14 cellular contexts compared by ENCODE assay signal in genomic region chr4:7291372-7292135, GRCh38.
DNase-seq lines count a peak whose midpoint lies in the region; ATAC-seq and TF ChIP-seq lines count a peak whose summit lies in the region.
"Had no signal": no experiment of that assay in that cellular context is flagged by ENCODE, and none has a peak within 500 bp of the region (broad histone marks: within the 10 kb centered on the region; RNA-seq: fewer than 3 reads in every experiment).

No MANE protein-coding gene starts in this region.

- H3K27me3 Mint-ChIP-seq in naive thymus-derived CD4-positive, alpha-beta T cell = peaks cover 0 to 22% (median 8%) of the 10 kb centered on the region in 5 donors

- H3K27me3 ChIP-seq in BLaER1 treated with 17β-estradiol and CSF1 and Interleukin-3, amounts not matched to agents 10 nM and 100 nM = peaks cover 0 to 38% (median 0%) of the 10 kb centered on the region in 11 experiments; a peak in 4 of 22 replicates
- H3K27me3 ChIP-seq in heart right ventricle (peaks cover 0 to 4% (median 0%) of the 10 kb centered on the region in 7 donors), upper lobe of left lung (no peaks in the 10 kb centered on the region), lower lobe of right lung (ENCODE audit: low read depth) (no peaks in the 10 kb centered on the region)
- H3K27me3 ChIP-seq in naive thymus-derived CD4-positive, alpha-beta T cell (ENCODE audit: control insufficient read depth in 2 of 2, insufficient read depth in 2 of 2, low read length in 2 of 2) = no peaks in the 10 kb centered on the region
- H3K27me3 ChIP-seq: vagina had no signal

- no peaks in the 10 kb centered on the region for H3K36me3 ChIP-seq in BLaER1 treated with 17β-estradiol and CSF1 and Interleukin-3, amounts not matched to agents 10 nM and 100 nM
- no peaks in the 10 kb centered on the region for H3K36me3 ChIP-seq in heart right ventricle
- H3K36me3 ChIP-seq in upper lobe of left lung = no peaks in the 10 kb centered on the region
- H3K36me3 ChIP-seq in naive thymus-derived CD4-positive, alpha-beta T cell (ENCODE audit: control insufficient read depth in 2 of 3, insufficient read depth in 3 of 3, low read length in 3 of 3) = no peaks in the 10 kb centered on the region
- H3K36me3 ChIP-seq in lower lobe of right lung = no peaks in the 10 kb centered on the region
- H3K36me3 ChIP-seq: neutrophil, vagina had no signal

- peaks cover 0 to 31% (median 0%) of the 10 kb centered on the region in 11 experiments; a peak in 5 of 22 replicates for H4K20me1 ChIP-seq in BLaER1 treated with 17β-estradiol and CSF1 and Interleukin-3, amounts not matched to agents 10 nM and 100 nM

- peak overlapping the region in 7 of 11 experiments; percentile 31 to 47 (median 46); a peak in 12 of 22 replicates for H3K4me2 ChIP-seq in BLaER1 treated with 17β-estradiol and CSF1 and Interleukin-3, amounts not matched to agents 10 nM and 100 nM

- no peaks in the 10 kb centered on the region for H3K4me1 Mint-ChIP-seq in naive thymus-derived CD4-positive, alpha-beta T cell
- H3K4me1 Mint-ChIP-seq: activated naive CD4-positive, alpha-beta T cell treated with anti-CD3 and anti-CD28 coated beads, Interleukin-2, amount 50 U/mL, for 24 hours had no signal

- H3K4me1 ChIP-seq in BLaER1 treated with 17β-estradiol and CSF1 and Interleukin-3, amounts not matched to agents 10 nM and 100 nM = peaks cover 0 to 70% (median 51%) of the 10 kb centered on the region in 10 experiments; a peak in 16 of 20 replicates
- H3K4me1 ChIP-seq in heart right ventricle = peaks cover 4 to 20% (median 14%) of the 10 kb centered on the region in 9 donors
- H3K4me1 ChIP-seq in upper lobe of left lung = peaks cover 0 to 8% (median 2%) of the 10 kb centered on the region in 4 donors
- H3K4me1 ChIP-seq in naive thymus-derived CD4-positive, alpha-beta T cell (ENCODE audit: control insufficient read depth in 2 of 2, insufficient read depth in 2 of 2, low read length in 2 of 2) = no peaks in the 10 kb centered on the region
- peaks cover 7% of the 10 kb centered on the region for H3K4me1 ChIP-seq in lower lobe of right lung

- H3K4me3 ChIP-seq in BLaER1 treated with 17β-estradiol and CSF1 and Interleukin-3, amounts not matched to agents 10 nM and 100 nM = no peak overlapping the region
- no peak overlapping the region for H3K4me3 ChIP-seq in heart right ventricle
- H3K4me3 ChIP-seq in upper lobe of left lung = no peak overlapping the region
- H3K4me3 ChIP-seq in naive thymus-derived CD4-positive, alpha-beta T cell (ENCODE audit: low read length) = no peak overlapping the region
- H3K4me3 ChIP-seq in lower lobe of right lung = no peak overlapping the region
- H3K4me3 ChIP-seq: SK-N-MC, vagina had no signal

- H3K9me3 Mint-ChIP-seq in naive thymus-derived CD4-positive, alpha-beta T cell = peaks cover 0 to 3% (median 0%) of the 10 kb centered on the region in 11 donors
- H3K9me3 Mint-ChIP-seq: activated naive CD4-positive, alpha-beta T cell treated with anti-CD3 and anti-CD28 coated beads, Interleukin-2, amount 50 U/mL, for 24 hours had no signal

- DNase-seq in astrocyte of the hippocampus (ENCODE audit: low read depth, low spot score) (peak; percentile 64), heart right ventricle (peak; percentile 74 to 79), posterior cingulate gyrus (peak in 9 of 10 donors; percentile 43 to 92 (median 67)), upper lobe of left lung (no peak), lower lobe of right lung (no peak)
- no peak for DNase-seq in naive thymus-derived CD4-positive, alpha-beta T cell
- DNase-seq: DMS53 had no signal

- POLR2A ChIA-PET in naive thymus-derived CD4-positive, alpha-beta T cell (lab: Charles Lee) = no interaction called here

- no peaks in the 10 kb centered on the region for H3K9me3 ChIP-seq in BLaER1 treated with 17β-estradiol and CSF1 and Interleukin-3, amounts not matched to agents 10 nM and 100 nM (replicated peaks in 1 of 11)
- no peaks in the 10 kb centered on the region for H3K9me3 ChIP-seq in heart right ventricle
- H3K9me3 ChIP-seq in upper lobe of left lung = no peaks in the 10 kb centered on the region
- H3K9me3 ChIP-seq in naive thymus-derived CD4-positive, alpha-beta T cell (ENCODE audit: control insufficient read depth in 2 of 3, low read length in 3 of 3) = no peaks in the 10 kb centered on the region
- no peaks in the 10 kb centered on the region for H3K9me3 ChIP-seq in lower lobe of right lung
- H3K9me3 ChIP-seq: neutrophil, vagina had no signal

- no peak for TF ChIP-seq CTCF in heart right ventricle (IDR thresholded peaks at IDR 0.05)
- no peak for TF ChIP-seq CTCF in upper lobe of left lung (IDR thresholded peaks at IDR 0.05)
- no peak for TF ChIP-seq CTCF in lower lobe of right lung (IDR thresholded peaks at IDR 0.05)

- CTCF ChIA-PET in naive thymus-derived CD4-positive, alpha-beta T cell (lab: Charles Lee) = no interaction called here

- no peaks in the 10 kb centered on the region for H3K36me3 Mint-ChIP-seq in naive thymus-derived CD4-positive, alpha-beta T cell
- H3K36me3 Mint-ChIP-seq: activated naive CD4-positive, alpha-beta T cell treated with anti-CD3 and anti-CD28 coated beads, Interleukin-2, amount 50 U/mL, for 24 hours had no signal

- 40 to 49% methylated on average over 20 of the region's 20 CpGs for WGBS in heart right ventricle, 2 donors
- 71 to 73% methylated on average over 15 to 20 of the region's 20 CpGs for WGBS in upper lobe of left lung, 2 donors

- peak; percentile 46 to 83 (median 70) for ATAC-seq in heart right ventricle
- ATAC-seq in upper lobe of left lung (ENCODE audit: low FRiP score in 2 of 2) = no peak
- no peak for ATAC-seq in naive thymus-derived CD4-positive, alpha-beta T cell
- ATAC-seq in HG02938 (IDR thresholded peaks at IDR 0.05; ENCODE audit: unreplicated experiment) = no peak
- ATAC-seq in lower lobe of right lung = no peak
- ATAC-seq: left lobe of liver had no signal

- intact Hi-C loops in heart right ventricle (cut with DNase I) (loop anchor here in 1 of 10 donors (1.0 kb wide), 1 partner anchor 99 kb away; the partner anchor contains the start of gene SORCS2), posterior cingulate gyrus (cut with DNase I) (loop anchor here (10.0 kb wide), 1 partner anchor 187 kb away; no protein-coding TSS in a partner anchor), lower lobe of right lung (cut with DNase I) (no loop called here)
- intact Hi-C loops in naive thymus-derived CD4-positive, alpha-beta T cell (cut with micrococcal nuclease) = no loop called here

- H3K27ac ChIP-seq in BLaER1 treated with 17β-estradiol and CSF1 and Interleukin-3, amounts not matched to agents 10 nM and 100 nM = no peak overlapping the region
- H3K27ac ChIP-seq in heart right ventricle (peak overlapping the region in 4 of 10 donors; percentile 46 to 68 (median 58)), upper lobe of left lung (no peak overlapping the region), lower lobe of right lung (no peak overlapping the region)
- H3K27ac ChIP-seq in naive thymus-derived CD4-positive, alpha-beta T cell (ENCODE audit: low read depth, low read length) = no peak overlapping the region
- H3K27ac ChIP-seq: neutrophil, SK-N-MC, vagina had no signal

- no peak for TF ChIP-seq POLR2A in upper lobe of left lung (IDR thresholded peaks at IDR 0.05)

- no peak for TF ChIP-seq EP300 in upper lobe of left lung (IDR thresholded peaks at IDR 0.05)

- H3K27ac Mint-ChIP-seq in naive thymus-derived CD4-positive, alpha-beta T cell = no peak overlapping the region
- H3K27ac Mint-ChIP-seq: activated naive CD4-positive, alpha-beta T cell treated with anti-CD3 and anti-CD28 coated beads, Interleukin-2, amount 50 U/mL, for 24 hours had no signal

- no peak overlapping the region for H3K4me3 Mint-ChIP-seq in naive thymus-derived CD4-positive, alpha-beta T cell
- H3K4me3 Mint-ChIP-seq: activated naive CD4-positive, alpha-beta T cell treated with anti-CD3 and anti-CD28 coated beads, Interleukin-2, amount 50 U/mL, for 24 hours had no signal

- H3K9ac ChIP-seq in BLaER1 treated with 17β-estradiol and CSF1 and Interleukin-3, amounts not matched to agents 10 nM and 100 nM = no peak overlapping the region

Comparison
In these comparisons a context has a peak if more than half of its experiments do, and no peak if none do; other contexts are left out.
1. DNase-seq: peak in astrocyte of the hippocampus (single experiment), heart right ventricle (2 of 2) and posterior cingulate gyrus (9 of 10); none in upper lobe of left lung (0 of 2), naive thymus-derived CD4-positive, alpha-beta T cell (0 of 9) and lower lobe of right lung (single experiment).
2. ATAC-seq: peak in heart right ventricle (8 of 8); none in upper lobe of left lung (0 of 2), naive thymus-derived CD4-positive, alpha-beta T cell (single experiment), HG02938 (single experiment) and lower lobe of right lung (0 of 2).